23 cellular contexts compared by ENCODE assay signal in genomic region chr5:53453898-53454837, GRCh38. TPM values are rescaled to one million over a fixed set of nuclear protein-coding genes. Genes with fewer than 3 reads are reported as not detected.
A peak's percentile ranks its signal among the peaks of the same experiment; 100 is the strongest.
DNase-seq lines count a peak whose midpoint lies in the region; ATAC-seq, FAIRE-seq and TF ChIP-seq lines count a peak whose summit lies in the region.
"Had no signal": no experiment of that assay in that cellular context is flagged by ENCODE, and none has a peak within 500 bp of the region (broad histone marks: within the 10 kb centered on the region; RNA-seq: fewer than 3 reads in every experiment).

No MANE protein-coding gene starts in this region.

- no peak for TF ChIP-seq EP300 in H1 (IDR thresholded peaks at IDR 0.05; ENCODE audit: borderline replicate concordance in 1 of 2, low read depth in 2 of 2, low read length in 2 of 2)

- peak overlapping the region in 1 of 2 experiments; percentile 25; a peak in 1 of 4 replicates for H3K4me2 ChIP-seq in H1 (ENCODE audit: insufficient read depth in 1 of 2, low read depth in 2 of 2, low read length in 2 of 2)
- no peak overlapping the region for H3K4me2 ChIP-seq in smooth muscle cell

- DNase-seq in NCI-H146 (lab: John Stamatoyannopoulos, UW) (peak; percentile 15), NCI-H146 treated with DMSO at 0.1 percent for 48 hours (lab: John Stamatoyannopoulos, UW; ENCODE audit: unreplicated experiment) (no peak), NCI-H69 (lab: John Stamatoyannopoulos, UW) (peak; percentile 62), H1 (ENCODE audit: low read depth in 1 of 2, low spot score in 2 of 2) (no peak), smooth muscle cell (lab: John Stamatoyannopoulos, UW; ENCODE audit: unreplicated experiment) (no peak)
- DNase-seq: 8988T; AML-193; C1 segment of cervical spinal cord; CD8-positive, alpha-beta memory T cell; DMS79 treated with DMSO at 0.1 percent for 48 hours; H7; MM.1S; NCI-H1048; NCI-H1436; NCI-H2029; NCI-H446; NCI-H526 treated with DMSO at 0.1 percent for 48 hours had no signal

- H3K79me2 ChIP-seq in H1 (ENCODE audit: control insufficient read depth in 1 of 2, insufficient read depth in 2 of 2, low read length in 2 of 2) (no peaks in the 10 kb centered on the region), smooth muscle cell (ENCODE audit: low read depth) (no peaks in the 10 kb centered on the region)

- no peaks in the 10 kb centered on the region for H3K36me3 Mint-ChIP-seq in nephron (ENCODE audit: low read depth)
- H3K36me3 Mint-ChIP-seq: CD8-positive, alpha-beta memory T cell had no signal

- H3K27ac ChIP-seq in H1 (ENCODE audit: low read depth, low read length) = no peak overlapping the region
- no peak overlapping the region for H3K27ac ChIP-seq in smooth muscle cell (ENCODE audit: low read depth)
- H3K27ac ChIP-seq: SJSA1 had no signal

- H3K36me3 ChIP-seq in H1 (ENCODE audit: control insufficient read depth in 2 of 4, insufficient read depth in 4 of 4, low read length in 3 of 4) = no peaks in the 10 kb centered on the region
- H3K36me3 ChIP-seq in smooth muscle cell (ENCODE audit: low read depth) = no peaks in the 10 kb centered on the region
- H3K36me3 ChIP-seq: SJSA1 had no signal

- POLR2A ChIA-PET in H1 (lab: Charles Lee; ENCODE audit: partially characterized antibody) = no interaction called here

- H3K27ac Mint-ChIP-seq in nephron = peak overlapping the region in 2 of 3 experiments; percentile 5 to 11
- H3K27ac Mint-ChIP-seq: CD8-positive, alpha-beta memory T cell had no signal

- no peaks in the 10 kb centered on the region for H3F3A ChIP-seq in smooth muscle cell (ENCODE audit: low read depth)

- no peak overlapping the region for H2BK120ac ChIP-seq in H1 (replicated peaks; ENCODE audit: low read depth, low read length)

- TF ChIP-seq RAD21 in H1 (IDR thresholded peaks at IDR 0.05 in 1 of 2, conservative IDR thresholded peaks at IDR 0.05 in 1 of 2; ENCODE audit: low read depth in 2 of 2, low read length in 2 of 2) = no peak

- peaks cover 23% of the 10 kb centered on the region for H3K4me1 Mint-ChIP-seq in nephron
- H3K4me1 Mint-ChIP-seq: CD8-positive, alpha-beta memory T cell had no signal

- no peak for ATAC-seq in HG03175 (IDR thresholded peaks at IDR 0.05; ENCODE audit: unreplicated experiment)
- no peak for ATAC-seq in HG03196 (IDR thresholded peaks at IDR 0.05; ENCODE audit: unreplicated experiment)
- ATAC-seq: K562, Right ventricle myocardium inferior had no signal

- H4K20me1 ChIP-seq in H1 (replicated peaks in 1 of 2; ENCODE audit: control insufficient read depth in 1 of 2, insufficient read depth in 2 of 2, low read length in 2 of 2) (no peaks in the 10 kb centered on the region), smooth muscle cell (ENCODE audit: low read depth) (no peaks in the 10 kb centered on the region)

- H3K27me3 ChIP-seq in H1 (replicated peaks in 1 of 4; ENCODE audit: control insufficient read depth in 3 of 4, extremely low read depth in 1 of 4, insufficient read depth in 3 of 4, low read length in 3 of 4) (no peaks in the 10 kb centered on the region; a peak in 1 of 7 replicates), smooth muscle cell (ENCODE audit: low read depth) (no peaks in the 10 kb centered on the region)

- 33% methylated on average over 1 of the region's 1 CpG; no CpG with 5 or more reads in 1 of the 2 experiments for WGBS in H1 (ENCODE audit: extremely low coverage in 1 of 2, insufficient coverage in 1 of 2, insufficient read length in 1 of 2, insufficient replicate concordance in 2 of 2, low coverage in 1 of 2, low lambda C conversion rate in 2 of 2, missing lambda C conversion rate in 1 of 2), 2 experiments
- WGBS in smooth muscle cell (ENCODE audit: low lambda C conversion rate) = 67% methylated on average over 1 of the region's 1 CpG

- no peak overlapping the region for H2BK15ac ChIP-seq in H1 (ENCODE audit: low read length)

- H3K4me3 ChIP-seq in H1 (ENCODE audit: extremely low read depth in 1 of 4, insufficient read depth in 2 of 4, low read depth in 3 of 4, low read length in 4 of 4) (no peak overlapping the region), smooth muscle cell (no peak overlapping the region)
- H3K4me3 ChIP-seq: K562, SJSA1 had no signal

- CTCF ChIA-PET in H1 (lab: Charles Lee; ENCODE audit: partially characterized antibody) = interaction anchor here (0.8 to 1.1 kb wide), 3 partner anchors 20 to 75 kb away, joined by 3 read pairs; no protein-coding TSS in a partner anchor

- no peak for TF ChIP-seq CTCF in H1 (IDR thresholded peaks at IDR 0.05; ENCODE audit: control extremely low read depth in 1 of 3, insufficient read depth in 1 of 3, low read depth in 1 of 3, low read length in 3 of 3)
- no peak for TF ChIP-seq CTCF in nephron (IDR thresholded peaks at IDR 0.05; ENCODE audit: unreplicated experiment in 3 of 3)
- no peak for TF ChIP-seq CTCF in smooth muscle cell (IDR thresholded peaks at IDR 0.05; ENCODE audit: borderline replicate concordance, insufficient read depth, poor library complexity, severe bottlenecking)

- H3K23me2 ChIP-seq in H1 (ENCODE audit: low read depth, low read length) = no peaks in the 10 kb centered on the region

- H3K4me3 Mint-ChIP-seq in nephron = no peak overlapping the region
- H3K4me3 Mint-ChIP-seq: CD8-positive, alpha-beta memory T cell had no signal

- peak; percentile 28 for FAIRE-seq in H1 (lab: Jason Lieb, UNC)
- FAIRE-seq: K562 had no signal

- H4K91ac ChIP-seq in H1 (replicated peaks; ENCODE audit: insufficient read length, low read length) = no peak overlapping the region

- no peak overlapping the region for H4K8ac ChIP-seq in H1 (ENCODE audit: extremely low read depth, insufficient read depth, low read length)

- H3K9ac ChIP-seq in H1 (replicated peaks in 1 of 4; ENCODE audit: extremely low read depth in 1 of 4, low read depth in 3 of 4, low read length in 3 of 4) = no peak overlapping the region
- H3K9ac ChIP-seq in smooth muscle cell (ENCODE audit: low read depth) = no peak overlapping the region

- no peak overlapping the region for H2AK5ac ChIP-seq in H1 (ENCODE audit: low read depth, low read length)

- no peak overlapping the region for H3K4ac ChIP-seq in H1 (replicated peaks; ENCODE audit: insufficient read length, low read depth, low read length)

- H3K4me1 ChIP-seq in H1 (replicated peaks in 1 of 4; ENCODE audit: control insufficient read depth in 3 of 4, insufficient read depth in 4 of 4, low read length in 3 of 4) (peaks cover 0 to 5% (median 4%) of the 10 kb centered on the region in 4 experiments; a peak in 3 of 7 replicates), smooth muscle cell (ENCODE audit: low read depth) (peaks cover 4% of the 10 kb centered on the region)
- H3K4me1 ChIP-seq: SJSA1 had no signal

- no peak overlapping the region for H2BK20ac ChIP-seq in H1 (ENCODE audit: low read length)

- H3K56ac ChIP-seq in H1 (replicated peaks; ENCODE audit: insufficient read length, low read depth, low read length) = no peak overlapping the region

- no peaks in the 10 kb centered on the region for H3K9me3 ChIP-seq in H1 (ENCODE audit: insufficient read depth in 2 of 2, low read depth in 1 of 2, low read length in 1 of 2)
- H3K9me3 ChIP-seq in smooth muscle cell (replicated peaks; ENCODE audit: low read depth) = no peaks in the 10 kb centered on the region
- H3K9me3 ChIP-seq: SJSA1 had no signal

- H2AFZ ChIP-seq in H1 (ENCODE audit: low read length) = no peak overlapping the region
- no peak overlapping the region for H2AFZ ChIP-seq in smooth muscle cell (ENCODE audit: low read depth)

- H3K18ac ChIP-seq in H1 (ENCODE audit: extremely low read depth, low read length) = no peak overlapping the region

- H3K9me3 Mint-ChIP-seq in nephron = no peaks in the 10 kb centered on the region

- H3K14ac ChIP-seq in H1 (ENCODE audit: insufficient read length) = no peak overlapping the region

- H3K27me3 Mint-ChIP-seq in nephron (ENCODE audit: low read depth) = no peaks in the 10 kb centered on the region

- H3K23ac ChIP-seq in H1 (ENCODE audit: insufficient read length) = no peak overlapping the region

- TF ChIP-seq POLR2A in H1 (IDR thresholded peaks at IDR 0.05; ENCODE audit: control extremely low read depth in 1 of 2, low read depth in 2 of 2, low read length in 2 of 2) = no peak

- H3K79me1 ChIP-seq in H1 (ENCODE audit: low read depth, low read length) = no peaks in the 10 kb centered on the region

- H2BK5ac ChIP-seq in H1 (ENCODE audit: low read depth, low read length) = no peak overlapping the region

- H2BK12ac ChIP-seq in H1 (ENCODE audit: low read depth, low read length) = no peak overlapping the region

- no peak overlapping the region for H4K5ac ChIP-seq in H1 (ENCODE audit: insufficient read length, low read depth, low read length)

TF ChIP-seq in H1, 55 proteins besides CTCF, POLR2A, EP300 and RAD21:
- TF ChIP-seq EGR1 (IDR thresholded peaks at IDR 0.05; ENCODE audit: borderline replicate concordance, low read depth, low read length) = no peak
- no peak for TF ChIP-seq CHD2 (IDR thresholded peaks at IDR 0.05; ENCODE audit: low read length)
- no peak for TF ChIP-seq JUND (IDR thresholded peaks at IDR 0.05; ENCODE audit: low read length)
- TF ChIP-seq SIX5 (IDR thresholded peaks at IDR 0.05; ENCODE audit: low read depth, low read length) = no peak
- no peak for TF ChIP-seq EZH2 (IDR thresholded peaks at IDR 0.05; ENCODE audit: low read depth, low read length, severe bottlenecking)
TF ChIP-seq in H1: peak in this region for 0.

RNA-seq across cellular contexts. Expression of gene FST, which starts 26.3 kb away (rescaled TPM):
- total RNA-seq in H1 (2021; fragmentation: NEBNext Ultra II Directional; extraction: Animal tissue kit (Norgen Biotek cat#: 25700)) = 16.6 and 16.8 TPM in 2 replicates
- polyA plus RNA-seq in H1 (2011; rRNA removed) = 9.8 and 17.5 TPM in 2 replicates
- 17.9 TPM for polyA plus RNA-seq in H1 (2011; cell fraction: cytosol; rRNA removed)
- polyA plus RNA-seq in H1 (2011; cell fraction: nucleus; rRNA removed) = 17.6 TPM
- 26.7 to 35.3 TPM (median 28.8 TPM) in 4 replicates for polyA plus RNA-seq in H1 (2012, experiment 1 of 2)
- polyA plus RNA-seq in H1 (2012, experiment 2 of 2) = 11.1 TPM
- polyA plus RNA-seq in H1 (2013, experiment 1 of 2) = 15.6 TPM
- polyA plus RNA-seq in H1 (2013, experiment 2 of 2) = 16.6 TPM
- 9.3 and 13.6 TPM in 2 replicates for polyA minus RNA-seq in H1 (2011; rRNA and poly(A)+ RNA removed)
- polyA minus RNA-seq in H1 (2011; cell fraction: cytosol; rRNA and poly(A)+ RNA removed) = 9.1 TPM
- polyA minus RNA-seq in H1 (2011; cell fraction: nucleus; rRNA and poly(A)+ RNA removed) = 9.8 TPM
- 31.6 and 52.6 TPM in 2 replicates for total RNA-seq in smooth muscle cell
- polyA plus RNA-seq in smooth muscle cell = 95.5 and 130 TPM in 2 replicates
- polyA plus RNA-seq: CD8-positive, alpha-beta memory T cell had no signal

Comparison
In these comparisons a context has a peak if more than half of its experiments do, and no peak if none do; other contexts are left out.
1. DNase-seq: peak in NCI-H146 (single experiment) and NCI-H69 (single experiment); none in NCI-H146 treated with DMSO at 0.1 percent for 48 hours (single experiment), H1 (0 of 2) and smooth muscle cell (single experiment).